Comparison of ENCODE assay signal across 1 cellular context in the genomic region with DNA sequence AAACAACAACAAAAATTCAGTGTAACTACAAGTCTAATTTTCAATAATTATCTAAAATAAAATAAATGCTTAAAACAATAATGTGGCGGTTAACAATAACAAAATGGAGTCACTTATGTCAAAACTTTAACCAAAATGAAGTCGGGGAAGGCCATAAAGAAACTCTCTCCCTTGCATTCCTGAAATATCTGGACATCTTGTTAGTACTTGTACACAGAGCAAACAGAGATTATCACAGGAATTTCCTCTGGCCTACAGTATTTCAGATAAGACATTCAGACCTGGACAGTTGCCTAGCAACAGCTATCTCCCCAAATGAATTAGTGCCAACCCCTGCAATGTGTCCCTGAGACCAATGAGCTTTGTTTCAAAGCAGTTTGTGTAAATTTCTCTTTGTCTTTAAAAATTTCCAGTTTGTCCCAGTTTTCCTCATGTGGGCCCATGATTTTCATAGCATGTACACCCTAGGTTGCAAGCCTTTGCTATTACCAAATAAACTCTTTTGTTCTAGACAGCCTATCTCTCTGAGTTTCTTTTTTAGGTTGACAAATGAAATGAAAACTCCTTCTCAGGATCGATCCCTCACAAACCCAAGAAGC.
TF ChIP-seq lines count a peak whose summit lies in the region.

No MANE protein-coding gene starts in this region.

TF ChIP-seq in HepG2, 621 proteins besides CTCF, POLR2A, EP300 and RAD21 (continued from another document and continues in another):
- TF ChIP-seq, protein P1, sequence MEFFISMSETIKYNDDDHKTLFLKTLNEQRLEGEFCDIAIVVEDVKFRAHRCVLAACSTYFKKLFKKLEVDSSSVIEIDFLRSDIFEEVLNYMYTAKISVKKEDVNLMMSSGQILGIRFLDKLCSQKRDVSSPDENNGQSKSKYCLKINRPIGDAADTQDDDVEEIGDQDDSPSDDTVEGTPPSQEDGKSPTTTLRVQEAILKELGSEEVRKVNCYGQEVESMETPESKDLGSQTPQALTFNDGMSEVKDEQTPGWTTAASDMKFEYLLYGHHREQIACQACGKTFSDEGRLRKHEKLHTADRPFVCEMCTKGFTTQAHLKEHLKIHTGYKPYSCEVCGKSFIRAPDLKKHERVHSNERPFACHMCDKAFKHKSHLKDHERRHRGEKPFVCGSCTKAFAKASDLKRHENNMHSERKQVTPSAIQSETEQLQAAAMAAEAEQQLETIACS (CRISPR knock-in tag; IDR thresholded peaks at IDR 0.05) = no peak
- TF ChIP-seq TAF1 (CRISPR knock-in tag; IDR thresholded peaks at IDR 0.05) (no peak), E2F2 (CRISPR knock-in tag; IDR thresholded peaks at IDR 0.05; ENCODE audit: borderline replicate concordance) (no peak), ZNF44 (CRISPR knock-in tag; IDR thresholded peaks at IDR 0.05) (no peak), KDM4B (CRISPR knock-in tag; IDR thresholded peaks at IDR 0.05) (no peak), SP140L (CRISPR knock-in tag; IDR thresholded peaks at IDR 0.05; ENCODE audit: borderline replicate concordance) (0 out of 2 replicates have a peak, but pooled peaks have one; percentile 67), ZNF660 (CRISPR knock-in tag; IDR thresholded peaks at IDR 0.05; ENCODE audit: borderline replicate concordance, low read depth) (no peak), BORCS8-MEF2B (CRISPR knock-in tag; IDR thresholded peaks at IDR 0.05) (no peak), ZC3H4 (CRISPR knock-in tag; IDR thresholded peaks at IDR 0.05; ENCODE audit: borderline replicate concordance) (no peak), TBX3 (IDR thresholded peaks at IDR 0.05; ENCODE audit: borderline replicate concordance) (peak; percentile 65), ESRRA (CRISPR knock-in tag; IDR thresholded peaks at IDR 0.05; ENCODE audit: low read depth) (no peak), PHF8 (CRISPR knock-in tag; IDR thresholded peaks at IDR 0.05) (no peak), RORA (CRISPR knock-in tag; IDR thresholded peaks at IDR 0.05) (no peak), BRF2 (CRISPR knock-in tag; IDR thresholded peaks at IDR 0.05) (no peak), SIX4 (CRISPR knock-in tag; IDR thresholded peaks at IDR 0.05) (0 out of 2 replicates have a peak, but pooled peaks have one; percentile 28), FLYWCH1 (CRISPR knock-in tag; IDR thresholded peaks at IDR 0.05) (no peak), ZNF276 (CRISPR knock-in tag; IDR thresholded peaks at IDR 0.05; ENCODE audit: low read depth) (no peak), NR1H2 (CRISPR knock-in tag; IDR thresholded peaks at IDR 0.05; ENCODE audit: borderline replicate concordance, low read depth) (no peak), DMTF1 (CRISPR knock-in tag; IDR thresholded peaks at IDR 0.05) (no peak), SAP130 (CRISPR knock-in tag; IDR thresholded peaks at IDR 0.05; ENCODE audit: low read depth) (peak; percentile 63), ZNF460 (CRISPR knock-in tag; IDR thresholded peaks at IDR 0.05; ENCODE audit: borderline replicate concordance) (no peak), LCORL (IDR thresholded peaks at IDR 0.05) (peak; percentile 92), LCORL (CRISPR knock-in tag; IDR thresholded peaks at IDR 0.05) (peak; percentile 88), PHF21A (CRISPR knock-in tag; IDR thresholded peaks at IDR 0.05) (peak; percentile 90), TBL1XR1 (IDR thresholded peaks at IDR 0.05; ENCODE audit: borderline replicate concordance, low read length, partially characterized antibody) (peak; percentile 32), ZNF605 (CRISPR knock-in tag; IDR thresholded peaks at IDR 0.05) (no peak)
- TF ChIP-seq, protein P2, sequence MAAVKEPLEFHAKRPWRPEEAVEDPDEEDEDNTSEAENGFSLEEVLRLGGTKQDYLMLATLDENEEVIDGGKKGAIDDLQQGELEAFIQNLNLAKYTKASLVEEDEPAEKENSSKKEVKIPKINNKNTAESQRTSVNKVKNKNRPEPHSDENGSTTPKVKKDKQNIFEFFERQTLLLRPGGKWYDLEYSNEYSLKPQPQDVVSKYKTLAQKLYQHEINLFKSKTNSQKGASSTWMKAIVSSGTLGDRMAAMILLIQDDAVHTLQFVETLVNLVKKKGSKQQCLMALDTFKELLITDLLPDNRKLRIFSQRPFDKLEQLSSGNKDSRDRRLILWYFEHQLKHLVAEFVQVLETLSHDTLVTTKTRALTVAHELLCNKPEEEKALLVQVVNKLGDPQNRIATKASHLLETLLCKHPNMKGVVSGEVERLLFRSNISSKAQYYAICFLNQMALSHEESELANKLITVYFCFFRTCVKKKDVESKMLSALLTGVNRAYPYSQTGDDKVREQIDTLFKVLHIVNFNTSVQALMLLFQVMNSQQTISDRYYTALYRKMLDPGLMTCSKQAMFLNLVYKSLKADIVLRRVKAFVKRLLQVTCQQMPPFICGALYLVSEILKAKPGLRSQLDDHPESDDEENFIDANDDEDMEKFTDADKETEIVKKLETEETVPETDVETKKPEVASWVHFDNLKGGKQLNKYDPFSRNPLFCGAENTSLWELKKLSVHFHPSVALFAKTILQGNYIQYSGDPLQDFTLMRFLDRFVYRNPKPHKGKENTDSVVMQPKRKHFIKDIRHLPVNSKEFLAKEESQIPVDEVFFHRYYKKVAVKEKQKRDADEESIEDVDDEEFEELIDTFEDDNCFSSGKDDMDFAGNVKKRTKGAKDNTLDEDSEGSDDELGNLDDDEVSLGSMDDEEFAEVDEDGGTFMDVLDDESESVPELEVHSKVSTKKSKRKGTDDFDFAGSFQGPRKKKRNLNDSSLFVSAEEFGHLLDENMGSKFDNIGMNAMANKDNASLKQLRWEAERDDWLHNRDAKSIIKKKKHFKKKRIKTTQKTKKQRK (IDR thresholded peaks at IDR 0.05; ENCODE audit: low read length) = no peak
- TF ChIP-seq, protein P3, sequence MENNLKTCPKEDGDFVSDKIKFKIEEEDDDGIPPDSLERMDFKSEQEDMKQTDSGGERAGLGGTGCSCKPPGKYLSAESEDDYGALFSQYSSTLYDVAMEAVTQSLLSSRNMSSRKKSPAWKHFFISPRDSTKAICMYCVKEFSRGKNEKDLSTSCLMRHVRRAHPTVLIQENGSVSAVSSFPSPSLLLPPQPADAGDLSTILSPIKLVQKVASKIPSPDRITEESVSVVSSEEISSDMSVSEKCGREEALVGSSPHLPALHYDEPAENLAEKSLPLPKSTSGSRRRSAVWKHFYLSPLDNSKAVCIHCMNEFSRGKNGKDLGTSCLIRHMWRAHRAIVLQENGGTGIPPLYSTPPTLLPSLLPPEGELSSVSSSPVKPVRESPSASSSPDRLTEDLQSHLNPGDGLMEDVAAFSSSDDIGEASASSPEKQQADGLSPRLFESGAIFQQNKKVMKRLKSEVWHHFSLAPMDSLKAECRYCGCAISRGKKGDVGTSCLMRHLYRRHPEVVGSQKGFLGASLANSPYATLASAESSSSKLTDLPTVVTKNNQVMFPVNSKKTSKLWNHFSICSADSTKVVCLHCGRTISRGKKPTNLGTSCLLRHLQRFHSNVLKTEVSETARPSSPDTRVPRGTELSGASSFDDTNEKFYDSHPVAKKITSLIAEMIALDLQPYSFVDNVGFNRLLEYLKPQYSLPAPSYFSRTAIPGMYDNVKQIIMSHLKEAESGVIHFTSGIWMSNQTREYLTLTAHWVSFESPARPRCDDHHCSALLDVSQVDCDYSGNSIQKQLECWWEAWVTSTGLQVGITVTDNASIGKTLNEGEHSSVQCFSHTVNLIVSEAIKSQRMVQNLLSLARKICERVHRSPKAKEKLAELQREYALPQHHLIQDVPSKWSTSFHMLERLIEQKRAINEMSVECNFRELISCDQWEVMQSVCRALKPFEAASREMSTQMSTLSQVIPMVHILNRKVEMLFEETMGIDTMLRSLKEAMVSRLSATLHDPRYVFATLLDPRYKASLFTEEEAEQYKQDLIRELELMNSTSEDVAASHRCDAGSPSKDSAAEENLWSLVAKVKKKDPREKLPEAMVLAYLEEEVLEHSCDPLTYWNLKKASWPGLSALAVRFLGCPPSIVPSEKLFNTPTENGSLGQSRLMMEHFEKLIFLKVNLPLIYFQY (CRISPR knock-in tag; IDR thresholded peaks at IDR 0.05; ENCODE audit: borderline replicate concordance) = no peak
- TF ChIP-seq, protein P4, sequence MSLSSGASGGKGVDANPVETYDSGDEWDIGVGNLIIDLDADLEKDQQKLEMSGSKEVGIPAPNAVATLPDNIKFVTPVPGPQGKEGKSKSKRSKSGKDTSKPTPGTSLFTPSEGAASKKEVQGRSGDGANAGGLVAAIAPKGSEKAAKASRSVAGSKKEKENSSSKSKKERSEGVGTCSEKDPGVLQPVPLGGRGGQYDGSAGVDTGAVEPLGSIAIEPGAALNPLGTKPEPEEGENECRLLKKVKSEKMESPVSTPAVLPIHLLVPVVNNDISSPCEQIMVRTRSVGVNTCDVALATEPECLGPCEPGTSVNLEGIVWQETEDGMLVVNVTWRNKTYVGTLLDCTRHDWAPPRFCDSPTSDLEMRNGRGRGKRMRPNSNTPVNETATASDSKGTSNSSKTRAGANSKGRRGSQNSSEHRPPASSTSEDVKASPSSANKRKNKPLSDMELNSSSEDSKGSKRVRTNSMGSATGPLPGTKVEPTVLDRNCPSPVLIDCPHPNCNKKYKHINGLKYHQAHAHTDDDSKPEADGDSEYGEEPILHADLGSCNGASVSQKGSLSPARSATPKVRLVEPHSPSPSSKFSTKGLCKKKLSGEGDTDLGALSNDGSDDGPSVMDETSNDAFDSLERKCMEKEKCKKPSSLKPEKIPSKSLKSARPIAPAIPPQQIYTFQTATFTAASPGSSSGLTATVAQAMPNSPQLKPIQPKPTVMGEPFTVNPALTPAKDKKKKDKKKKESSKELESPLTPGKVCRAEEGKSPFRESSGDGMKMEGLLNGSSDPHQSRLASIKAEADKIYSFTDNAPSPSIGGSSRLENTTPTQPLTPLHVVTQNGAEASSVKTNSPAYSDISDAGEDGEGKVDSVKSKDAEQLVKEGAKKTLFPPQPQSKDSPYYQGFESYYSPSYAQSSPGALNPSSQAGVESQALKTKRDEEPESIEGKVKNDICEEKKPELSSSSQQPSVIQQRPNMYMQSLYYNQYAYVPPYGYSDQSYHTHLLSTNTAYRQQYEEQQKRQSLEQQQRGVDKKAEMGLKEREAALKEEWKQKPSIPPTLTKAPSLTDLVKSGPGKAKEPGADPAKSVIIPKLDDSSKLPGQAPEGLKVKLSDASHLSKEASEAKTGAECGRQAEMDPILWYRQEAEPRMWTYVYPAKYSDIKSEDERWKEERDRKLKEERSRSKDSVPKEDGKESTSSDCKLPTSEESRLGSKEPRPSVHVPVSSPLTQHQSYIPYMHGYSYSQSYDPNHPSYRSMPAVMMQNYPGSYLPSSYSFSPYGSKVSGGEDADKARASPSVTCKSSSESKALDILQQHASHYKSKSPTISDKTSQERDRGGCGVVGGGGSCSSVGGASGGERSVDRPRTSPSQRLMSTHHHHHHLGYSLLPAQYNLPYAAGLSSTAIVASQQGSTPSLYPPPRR (CRISPR knock-in tag; IDR thresholded peaks at IDR 0.05; ENCODE audit: borderline replicate concordance) = peak; percentile 83; the same call in 1 of the 2 replicates
- TF ChIP-seq, protein P5, sequence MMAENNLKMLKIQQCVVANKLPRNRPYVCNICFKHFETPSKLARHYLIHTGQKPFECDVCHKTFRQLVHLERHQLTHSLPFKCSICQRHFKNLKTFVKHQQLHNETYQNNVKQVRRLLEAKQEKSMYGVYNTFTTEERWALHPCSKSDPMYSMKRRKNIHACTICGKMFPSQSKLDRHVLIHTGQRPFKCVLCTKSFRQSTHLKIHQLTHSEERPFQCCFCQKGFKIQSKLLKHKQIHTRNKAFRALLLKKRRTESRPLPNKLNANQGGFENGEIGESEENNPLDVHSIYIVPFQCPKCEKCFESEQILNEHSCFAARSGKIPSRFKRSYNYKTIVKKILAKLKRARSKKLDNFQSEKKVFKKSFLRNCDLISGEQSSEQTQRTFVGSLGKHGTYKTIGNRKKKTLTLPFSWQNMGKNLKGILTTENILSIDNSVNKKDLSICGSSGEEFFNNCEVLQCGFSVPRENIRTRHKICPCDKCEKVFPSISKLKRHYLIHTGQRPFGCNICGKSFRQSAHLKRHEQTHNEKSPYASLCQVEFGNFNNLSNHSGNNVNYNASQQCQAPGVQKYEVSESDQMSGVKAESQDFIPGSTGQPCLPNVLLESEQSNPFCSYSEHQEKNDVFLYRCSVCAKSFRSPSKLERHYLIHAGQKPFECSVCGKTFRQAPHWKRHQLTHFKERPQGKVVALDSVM (CRISPR knock-in tag; IDR thresholded peaks at IDR 0.05) = no peak
